Comparison of ENCODE assay signal across 10 cellular contexts in genomic region chr2:16214861-16215260, GRCh38.
"Had no signal": no experiment of that assay in that cellular context is flagged by ENCODE, and none has a peak within 500 bp of the region (broad histone marks: within the 10 kb centered on the region; RNA-seq: fewer than 3 reads in every experiment).

No MANE protein-coding gene starts in this region.

- H3K36me3 ChIP-seq: HAP-1 had no signal

- H3K27ac ChIP-seq: GM23248 had no signal

- H3K27ac Mint-ChIP-seq: H9, HFFc6 had no signal

- DNase-seq: GM23248, GOT3, H7, H9, HCEC 1CT, HFFc6 had no signal

- H3K9ac ChIP-seq: GM23248 had no signal

- H3K4me3 Mint-ChIP-seq: H9, HFFc6 had no signal

- H2AFZ ChIP-seq: GM23248 had no signal

- H3K4me1 ChIP-seq: HAP-1 had no signal

- ATAC-seq: HCT116 had no signal

- FAIRE-seq: H1, H54 had no signal

- H3K4me3 ChIP-seq: GM23248, HAP-1 had no signal
